In the genomic region with DNA sequence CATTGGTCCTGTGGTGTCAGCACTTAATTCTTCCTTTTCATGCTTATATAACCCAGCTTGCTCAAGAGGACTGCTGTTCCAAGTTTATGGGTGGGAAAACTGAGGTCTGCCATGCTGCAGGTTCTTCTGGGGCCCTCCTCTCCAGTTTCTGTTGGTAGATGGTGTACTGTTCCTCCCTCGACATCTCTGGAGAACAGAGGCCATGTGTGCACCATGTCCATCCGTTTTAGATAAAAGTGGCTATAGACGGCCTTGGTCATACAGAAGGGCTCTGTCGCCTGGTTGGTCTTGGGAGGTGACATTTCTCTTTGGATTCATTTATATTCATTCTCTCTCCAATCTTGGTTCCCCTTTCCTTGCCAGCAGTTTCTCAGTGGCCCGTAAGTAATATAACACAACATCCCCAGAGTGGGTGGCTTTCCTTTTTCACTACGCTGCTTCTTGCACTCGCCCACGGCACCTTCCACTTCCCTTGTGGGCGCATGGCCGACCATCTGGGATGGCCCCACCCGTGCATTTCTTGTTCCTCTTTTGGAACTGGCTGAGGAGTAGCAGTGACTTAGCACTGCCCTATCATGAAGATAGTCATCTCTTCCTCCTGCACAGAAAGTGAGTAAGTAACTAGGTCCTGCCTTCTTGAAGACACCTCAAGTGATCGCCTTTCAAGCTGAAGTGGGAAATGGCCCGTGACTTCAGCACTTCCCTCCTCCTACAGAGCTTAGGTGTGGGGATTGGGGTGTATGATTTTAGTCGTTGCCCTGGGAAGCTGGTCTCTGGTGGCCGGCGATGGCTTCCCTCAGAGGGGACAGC, we compare ENCODE assay signal across 10 cellular contexts.
DNase-seq lines count a peak whose midpoint lies in the region; ATAC-seq and TF ChIP-seq lines count a peak whose summit lies in the region.
"Had no signal": no experiment of that assay in that cellular context is flagged by ENCODE, and none has a peak within 500 bp of the region (broad histone marks: within the 10 kb centered on the region; RNA-seq: fewer than 3 reads in every experiment).

No MANE protein-coding gene starts in this region.

- peaks cover 27 to 56% (median 37%) of the 10 kb centered on the region in 4 donors for H3K4me1 ChIP-seq in stomach

- H3K27ac ChIP-seq in stomach: peak overlapping the region; percentile 73 to 88 (median 82)
- H3K27ac ChIP-seq: gastrocnemius medialis, SK-N-MC had no signal

- intact Hi-C loops in cardiac septum (cut with DNase I): no loop called here
- intact Hi-C loops in stomach (cut with DNase I; ENCODE audit: low total_unique reads): no loop called here

- H3K36me3 ChIP-seq in stomach: peaks cover 15 to 60% (median 42%) of the 10 kb centered on the region in 4 donors

- H3K27me3 ChIP-seq in stomach: no peaks in the 10 kb centered on the region
- H3K27me3 ChIP-seq: gastrocnemius medialis had no signal

- no peak overlapping the region for H3K4me3 ChIP-seq in stomach
- H3K4me3 ChIP-seq: gastrocnemius medialis, SK-N-MC had no signal

- TF ChIP-seq EP300 in stomach (IDR thresholded peaks at IDR 0.05): no peak

- TF ChIP-seq CTCF in stomach (IDR thresholded peaks at IDR 0.05): no peak

- no peaks in the 10 kb centered on the region for H3K9me3 ChIP-seq in stomach
- H3K9me3 ChIP-seq: gastrocnemius medialis had no signal

- WGBS in stomach, 5 donors: 75 to 80% (median 77%) methylated on average over 16 of the region's 16 CpGs

- peak; percentile 95 for ATAC-seq in HG02623 (IDR thresholded peaks at IDR 0.05; ENCODE audit: unreplicated experiment)

- peak; percentile 2 for DNase-seq in DMS79 treated with DMSO at 0.1 percent for 48 hours (lab: John Stamatoyannopoulos, UW)
- no peak for DNase-seq in DMS79 (lab: John Stamatoyannopoulos, UW)
- DNase-seq in NOMO-1 treated with dmso at 0.1 percent for 144 hours (lab: John Stamatoyannopoulos, UW; ENCODE audit: unreplicated experiment): peak; percentile 95
- DNase-seq in cardiac septum (ENCODE audit: low spot score): peak; percentile 82
- peak; percentile 51 for DNase-seq in stomach
- DNase-seq in NCI-H748 treated with DMSO at 0.1 percent for 48 hours (lab: John Stamatoyannopoulos, UW): no peak
- DNase-seq in NCI-H524 treated with DMSO at 0.1 percent for 48 hours (lab: John Stamatoyannopoulos, UW): no peak

- no peak for TF ChIP-seq POLR2A in stomach (IDR thresholded peaks at IDR 0.05)

Comparison
In these comparisons a context has a peak if more than half of its experiments do, and no peak if none do; other contexts are left out.
1. DNase-seq: peak in DMS79 treated with DMSO at 0.1 percent for 48 hours (single experiment), NOMO-1 treated with dmso at 0.1 percent for 144 hours (single experiment), cardiac septum (single experiment) and stomach (single experiment); none in DMS79 (single experiment), NCI-H748 treated with DMSO at 0.1 percent for 48 hours (single experiment) and NCI-H524 treated with DMSO at 0.1 percent for 48 hours (single experiment).